ENCODE assay signal across 12 cellular contexts in the genomic region with DNA sequence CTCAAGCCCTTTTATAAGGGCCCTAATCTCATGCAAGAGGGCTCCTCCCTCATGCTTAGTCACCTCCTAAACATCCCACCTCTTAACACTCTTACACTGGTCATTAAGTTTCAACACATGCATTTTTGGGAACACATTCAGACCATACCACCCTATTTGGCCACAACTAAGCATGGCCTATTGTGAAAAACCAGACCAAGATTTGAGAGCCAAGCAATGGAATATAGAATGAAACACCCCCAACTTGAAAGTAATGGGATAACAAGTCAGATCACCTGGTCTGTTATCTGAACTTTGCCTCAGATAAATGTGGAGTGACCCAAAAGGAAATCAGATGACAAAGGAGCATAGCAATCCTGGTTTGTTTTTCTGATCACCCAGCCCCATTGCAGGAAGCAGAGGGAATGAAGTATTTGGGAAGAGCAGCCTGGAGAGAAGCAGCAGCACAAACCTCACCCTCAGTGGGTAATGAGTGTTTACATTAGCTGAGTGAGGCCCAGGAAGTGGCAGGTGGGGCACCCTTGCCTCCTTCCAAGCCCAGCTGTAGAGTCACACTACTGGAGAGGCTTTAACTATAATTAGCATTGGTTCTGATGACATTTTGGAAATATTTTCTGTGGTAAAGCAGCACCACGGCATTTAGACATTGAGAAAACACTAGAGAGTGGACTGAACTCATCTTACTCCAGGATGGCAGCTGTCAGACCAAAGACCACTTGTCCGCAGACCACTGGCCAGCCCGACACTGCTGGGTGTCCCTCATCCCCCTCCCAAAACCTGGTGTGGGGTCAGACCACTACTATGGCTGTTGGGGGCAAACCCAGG. TPM values are rescaled to one million over a fixed set of nuclear protein-coding genes. Genes with fewer than 3 reads are reported as not detected.
DNase-seq lines count a peak whose midpoint lies in the region; ATAC-seq and TF ChIP-seq lines count a peak whose summit lies in the region.
"Had no signal": no experiment of that assay in that cellular context is flagged by ENCODE, and none has a peak within 500 bp of the region (broad histone marks: within the 10 kb centered on the region; RNA-seq: fewer than 3 reads in every experiment).

No MANE protein-coding gene starts in this region.

- DNase-seq in DMS 273 (lab: John Stamatoyannopoulos, UW; ENCODE audit: unreplicated experiment): peak; percentile 15
- DNase-seq in DMS 273 treated with DMSO at 0.1 percent for 48 hours (lab: John Stamatoyannopoulos, UW): no peak
- peak; percentile 21 for DNase-seq in NCI-H345 treated with DMSO at 0.1 percent for 48 hours (lab: John Stamatoyannopoulos, UW; ENCODE audit: unreplicated experiment)
- peak; percentile 68 for DNase-seq in epithelial cell of proximal tubule (ENCODE audit: low read depth)
- peak; percentile 40 for DNase-seq in skeletal muscle cell (ENCODE audit: low read depth)
- DNase-seq in NCI-H2171 (lab: John Stamatoyannopoulos, UW): no peak
- DNase-seq: activated naive CD4-positive, alpha-beta T cell treated with anti-CD3 and anti-CD28 coated beads, Interleukin-2, amount 50 U/mL, for 16 hours; stimulated activated CD4-positive, alpha-beta T cell treated with anti-CD3 and anti-CD28 coated beads, Interleukin-4, amount 100 ng/mL, for 4 hours had no signal

- TF ChIP-seq CTCF in epithelial cell of proximal tubule (conservative IDR thresholded peaks at IDR 0.05; ENCODE audit: low read depth, low read length): no peak

- ATAC-seq in HG03442 (IDR thresholded peaks at IDR 0.05; ENCODE audit: unreplicated experiment): no peak
- no peak for ATAC-seq in HG02885 (IDR thresholded peaks at IDR 0.05; ENCODE audit: poor library complexity, unreplicated experiment)
- ATAC-seq: esophagus mucosa had no signal

- no peak overlapping the region for H3K4me3 ChIP-seq in epithelial cell of proximal tubule (ENCODE audit: low read depth, low read length)
- no peak overlapping the region for H3K4me3 ChIP-seq in skeletal muscle cell (ENCODE audit: low read depth, low read length)
- H3K4me3 ChIP-seq: thyroid gland had no signal

RNA-seq across cellular contexts. Expression of a gene that starts 48.8 kb away (rescaled TPM):
- 4.4 and 10.1 TPM in 2 replicates for total RNA-seq in epithelial cell of proximal tubule

Comparison
In these comparisons a context has a peak if more than half of its experiments do, and no peak if none do; other contexts are left out.
1. DNase-seq: peak in DMS 273 (single experiment), NCI-H345 treated with DMSO at 0.1 percent for 48 hours (single experiment), epithelial cell of proximal tubule (single experiment) and skeletal muscle cell (single experiment); none in DMS 273 treated with DMSO at 0.1 percent for 48 hours (single experiment) and NCI-H2171 (single experiment).